In the genomic region with DNA sequence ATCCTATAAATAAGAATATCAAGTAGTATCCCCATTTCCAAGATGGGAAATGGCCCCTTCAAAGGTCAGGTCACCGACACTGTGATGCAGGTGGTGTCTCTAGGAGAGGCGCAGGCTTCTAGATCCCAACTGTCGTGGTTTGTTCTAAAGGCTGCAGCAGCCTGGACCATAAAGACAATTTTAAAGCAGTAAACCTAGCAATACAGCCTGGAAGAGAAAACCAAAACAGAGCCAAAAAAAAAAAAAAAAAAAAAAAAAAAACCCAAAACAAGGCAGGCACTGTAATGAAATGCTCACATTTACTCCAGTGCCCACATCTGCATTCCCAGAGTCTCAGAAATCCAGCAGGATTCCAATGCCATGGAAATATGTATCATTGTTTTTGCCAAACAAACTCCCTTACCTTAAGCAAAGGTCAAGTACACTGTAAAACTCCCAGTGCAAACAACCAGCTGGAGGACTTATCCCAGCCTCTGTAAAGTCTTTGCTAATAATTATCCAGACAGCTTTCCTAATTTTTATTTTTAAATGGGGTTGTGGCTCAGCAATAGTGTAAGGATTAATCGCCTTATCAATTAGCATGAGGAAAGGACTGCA, we compare ENCODE assay signal across 9 cellular contexts.
DNase-seq lines count a peak whose midpoint lies in the region; ATAC-seq, FAIRE-seq and TF ChIP-seq lines count a peak whose summit lies in the region.
"Had no signal": no experiment of that assay in that cellular context is flagged by ENCODE, and none has a peak within 500 bp of the region (broad histone marks: within the 10 kb centered on the region; RNA-seq: fewer than 3 reads in every experiment).

No MANE protein-coding gene starts in this region.

- H3K4me3 ChIP-seq in astrocyte (ENCODE audit: insufficient read depth, low read depth, low read length) (no peak overlapping the region), transverse colon (peak overlapping the region in 2 of 4 donors; percentile 17 to 39)

- H3K4me1 ChIP-seq in astrocyte (ENCODE audit: insufficient read depth, low read length) (peaks cover 8% of the 10 kb centered on the region), transverse colon (peaks cover 22 to 53% (median 35%) of the 10 kb centered on the region in 4 donors)

- no peak for ATAC-seq in activated T-cell treated with anti-CD3 and anti-CD28 coated beads, Interleukin-2, amount 50 U/mL, for 4 hours
- ATAC-seq in memory B cell (ENCODE audit: low read depth) (no peak), HG03175 (IDR thresholded peaks at IDR 0.05; ENCODE audit: unreplicated experiment) (no peak)

- no peak overlapping the region for H2AFZ ChIP-seq in astrocyte (ENCODE audit: low read depth, low read length)

- H3K4me1 Mint-ChIP-seq in activated T-cell treated with anti-CD3 and anti-CD28 coated beads, Interleukin-2, amount 50 U/mL, for 4 hours (ENCODE audit: low read depth) = peaks cover 29% of the 10 kb centered on the region
- H3K4me1 Mint-ChIP-seq in astrocyte (ENCODE audit: low read depth, unreplicated experiment) (no peaks in the 10 kb centered on the region), memory B cell (peaks cover 43% of the 10 kb centered on the region)

- H3K27me3 Mint-ChIP-seq in activated T-cell treated with anti-CD3 and anti-CD28 coated beads, Interleukin-2, amount 50 U/mL, for 4 hours (ENCODE audit: low read depth) = no peaks in the 10 kb centered on the region
- H3K27me3 Mint-ChIP-seq in astrocyte (ENCODE audit: low read depth, unreplicated experiment) (peaks cover 5% of the 10 kb centered on the region), memory B cell (peaks cover 5% of the 10 kb centered on the region)

- TF ChIP-seq CTCF in astrocyte (IDR thresholded peaks at IDR 0.05; ENCODE audit: insufficient read depth, low read depth, low read length) (no peak), transverse colon (IDR thresholded peaks at IDR 0.05) (no peak)

- in situ Hi-C loops in transverse colon (cut with MboI; ENCODE audit: low pct_ligation_motif_present in 1 of 4, low pct_unique_long_range_greater_than_20kb in 1 of 4, low sequenced_read_pairs in 3 of 4) = no loop called here

- H3K27me3 ChIP-seq in astrocyte (ENCODE audit: insufficient read depth, low read length) (no peaks in the 10 kb centered on the region), transverse colon (no peaks in the 10 kb centered on the region)

- DNase-seq in activated T-cell treated with anti-CD3 and anti-CD28 coated beads, Interleukin-2, amount 50 U/mL, for 4 hours = no peak
- no peak for DNase-seq in activated T-cell treated with anti-CD3 and anti-CD28 coated beads, Interleukin-2, amount 50 U/mL, for 1 hour
- DNase-seq in astrocyte (ENCODE audit: low read depth) (no peak), memory B cell (ENCODE audit: low spot score in 2 of 2) (no peak), transverse colon (no peak), mesenteric fat pad (ENCODE audit: low spot score) (no peak)
- no peak for DNase-seq in activated CD8-positive, alpha-beta memory T cell treated with anti-CD3 and anti-CD28 coated beads, Interleukin-2, amount 50 U/mL, for 4 hours

- peak overlapping the region; percentile 76 for H3K9ac ChIP-seq in astrocyte (ENCODE audit: low read length)

- H3K27ac Mint-ChIP-seq in astrocyte (ENCODE audit: unreplicated experiment) (no peak overlapping the region), memory B cell (peak overlapping the region; percentile 91)

- no peaks in the 10 kb centered on the region for H3K36me3 Mint-ChIP-seq in activated T-cell treated with anti-CD3 and anti-CD28 coated beads, Interleukin-2, amount 50 U/mL, for 4 hours (ENCODE audit: insufficient read depth)
- H3K36me3 Mint-ChIP-seq in astrocyte (ENCODE audit: low read depth, unreplicated experiment) = peaks cover 3% of the 10 kb centered on the region
- H3K36me3 Mint-ChIP-seq in memory B cell = peaks cover 2% of the 10 kb centered on the region

- no peaks in the 10 kb centered on the region for H3K79me2 ChIP-seq in astrocyte (ENCODE audit: insufficient read depth, low read length)

- H3K36me3 ChIP-seq in astrocyte (ENCODE audit: insufficient read depth, low read length) (no peaks in the 10 kb centered on the region), transverse colon (no peaks in the 10 kb centered on the region)

- no peak for FAIRE-seq in astrocyte (lab: Jason Lieb, UNC)

- H3K4me3 Mint-ChIP-seq in activated T-cell treated with anti-CD3 and anti-CD28 coated beads, Interleukin-2, amount 50 U/mL, for 4 hours = peak overlapping the region; percentile 73
- H3K4me3 Mint-ChIP-seq in astrocyte (ENCODE audit: unreplicated experiment) = no peak overlapping the region
- H3K4me3 Mint-ChIP-seq in memory B cell = peak overlapping the region; percentile 96

- no peak for TF ChIP-seq POLR2A in transverse colon (IDR thresholded peaks at IDR 0.05)

- 37 to 78% methylated on average over 1 to 4 of the region's 4 CpGs for WGBS in transverse colon (ENCODE audit: low coverage in 1 of 2), 2 donors

- no peaks in the 10 kb centered on the region for H3K9me3 Mint-ChIP-seq in activated T-cell treated with anti-CD3 and anti-CD28 coated beads, Interleukin-2, amount 50 U/mL, for 4 hours
- H3K9me3 Mint-ChIP-seq in astrocyte (ENCODE audit: unreplicated experiment) = peaks cover 4% of the 10 kb centered on the region
- no peaks in the 10 kb centered on the region for H3K9me3 Mint-ChIP-seq in memory B cell

- no peak for TF ChIP-seq EP300 in transverse colon (IDR thresholded peaks at IDR 0.05; ENCODE audit: low read depth)

- no peaks in the 10 kb centered on the region for H4K20me1 ChIP-seq in astrocyte (ENCODE audit: insufficient read depth, low read length)

- peak overlapping the region; percentile 85 for H3K4me2 ChIP-seq in astrocyte (ENCODE audit: low read length)

- H3K27ac ChIP-seq in astrocyte (ENCODE audit: low read depth, low read length) = peak overlapping the region; percentile 32
- peak overlapping the region; percentile 92 to 95 (median 94) for H3K27ac ChIP-seq in transverse colon
- H3K27ac ChIP-seq: epithelial cell of prostate had no signal

- intact Hi-C loops in transverse colon (cut with DNase I; ENCODE audit: low total_unique reads) = loop anchor here (10.0 kb wide), 1 partner anchor 98 kb away; a partner anchor contains a TSS

- H3K9me3 ChIP-seq in astrocyte (ENCODE audit: insufficient read depth, low read depth, low read length) (no peaks in the 10 kb centered on the region), transverse colon (no peaks in the 10 kb centered on the region)
